In the genomic region with DNA sequence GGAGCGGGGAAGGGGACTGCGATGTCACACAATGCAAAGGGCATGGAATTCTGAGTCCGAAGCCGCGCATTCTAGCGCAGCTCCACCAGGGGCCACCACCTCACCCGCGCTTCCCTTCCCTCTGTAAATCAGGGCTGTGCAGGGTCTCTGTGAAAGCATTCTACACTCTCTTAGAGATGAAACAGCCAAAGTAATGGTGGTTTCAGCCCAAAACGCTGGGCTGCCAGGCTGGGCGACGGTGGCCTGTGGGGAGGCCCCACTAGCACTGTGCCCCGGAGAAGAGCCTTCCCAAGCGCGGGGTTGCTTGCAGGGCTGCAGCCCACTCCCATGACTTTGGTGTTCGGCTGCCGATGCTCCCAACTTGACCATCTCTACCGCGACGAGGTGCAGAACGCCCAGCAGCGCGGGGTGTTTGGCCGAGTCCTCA, we compare ENCODE assay signal across 1 cellular context.
TF ChIP-seq lines count a peak whose summit lies in the region.

No MANE protein-coding gene starts in this region.

TF ChIP-seq in endothelial cell of umbilical vein, 7 proteins besides CTCF, POLR2A, EP300 and RAD21:
- TF ChIP-seq MAX (IDR thresholded peaks at IDR 0.05; ENCODE audit: insufficient read depth, insufficient read length) = no peak
- TF ChIP-seq JUN (IDR thresholded peaks at IDR 0.05; ENCODE audit: borderline replicate concordance, insufficient read depth, insufficient read length, low read depth) = no peak
- no peak for TF ChIP-seq GATA2 (IDR thresholded peaks at IDR 0.05; ENCODE audit: insufficient read depth, insufficient read length, low read depth, low read length)
- no peak for TF ChIP-seq MYC (IDR thresholded peaks at IDR 0.05; ENCODE audit: low read depth, low read length)
- no peak for TF ChIP-seq POLR2AphosphoS5 (IDR thresholded peaks at IDR 0.05; ENCODE audit: insufficient read depth, low read depth, low read length)
- no peak for TF ChIP-seq EZH2 (IDR thresholded peaks at IDR 0.05; ENCODE audit: borderline replicate concordance, low read depth, low read length, severe bottlenecking)
- no peak for TF ChIP-seq FOS (IDR thresholded peaks at IDR 0.05; ENCODE audit: borderline replicate concordance, insufficient read depth, low read length)
